In genomic region chr11:59812220-59812619, GRCh38 we compare ENCODE assay signal across 36 cellular contexts. TPM values are rescaled to one million over a fixed set of nuclear protein-coding genes. Genes with fewer than 3 reads are reported as not detected.
"Had no signal": no experiment of that assay in that cellular context is flagged by ENCODE, and none has a peak within 500 bp of the region (broad histone marks: within the 10 kb centered on the region; RNA-seq: fewer than 3 reads in every experiment).

No MANE protein-coding gene starts in this region.

- H3K27me3 ChIP-seq: adrenal gland, MG63, SJCRH30 had no signal

- H3K27ac Mint-ChIP-seq: activated CD4-positive, alpha-beta T cell treated with anti-CD3 and anti-CD28 coated beads, Interleukin-2, amount 10 ng/mL, durations not matched to agents 24 days and 14 days; activated CD8-positive, alpha-beta T cell treated with anti-CD3 and anti-CD28 coated beads for 36 hours; activated naive CD4-positive, alpha-beta T cell treated with anti-CD3 and anti-CD28 coated beads, Interleukin-2, amount 10 ng/mL, durations not matched to agents 7 days and 5 days; activated T-helper 2 cell treated with anti-CD3 and anti-CD28 coated beads, Interferon-gamma antibody, Interleukin-2, Interleukin-4, amounts not matched to agents 10 μg/mL and 5 μg/mL and 100 μg/mL, durations not matched to agents 14 hours and 24 hours and 36 hours; brain had no signal

- H3K9me3 Mint-ChIP-seq: activated CD8-positive, alpha-beta T cell treated with anti-CD3 and anti-CD28 coated beads for 36 hours; activated T-helper 2 cell treated with anti-CD3 and anti-CD28 coated beads, Interferon-gamma antibody, Interleukin-2, Interleukin-4, amounts not matched to agents 10 μg/mL and 5 μg/mL and 100 μg/mL, durations not matched to agents 14 hours and 24 hours and 36 hours; brain had no signal

- H3K27me3 Mint-ChIP-seq: activated CD4-positive, alpha-beta T cell treated with anti-CD3 and anti-CD28 coated beads, Interleukin-2, amount 10 ng/mL, durations not matched to agents 24 days and 14 days; activated CD8-positive, alpha-beta T cell treated with anti-CD3 and anti-CD28 coated beads for 36 hours; activated naive CD4-positive, alpha-beta T cell treated with anti-CD3 and anti-CD28 coated beads, Interleukin-2, amount 10 ng/mL, durations not matched to agents 7 days and 5 days had no signal

- ATAC-seq: activated CD8-positive, alpha-beta T cell treated with anti-CD3 and anti-CD28 coated beads for 36 hours; activated T-cell treated with anti-CD3 and anti-CD28 coated beads, Interleukin-2, amount 50 U/mL, for 72 hours; Panc1 had no signal

- DNase-seq: activated CD4-positive, alpha-beta T cell treated with anti-CD3 and anti-CD28 coated beads, Interleukin-2, amount 10 ng/mL, durations not matched to agents 24 days and 14 days; activated CD4-positive, alpha-beta T cell treated with anti-CD3 and anti-CD28 coated beads, Interleukin-2, amount 50 U/mL, for 4 hours; activated CD8-positive, alpha-beta T cell treated with anti-CD3 and anti-CD28 coated beads for 36 hours; activated gamma-delta T cell treated with Interleukin-2 at 50 U/mL for 16 hours; activated naive CD4-positive, alpha-beta T cell treated with anti-CD3 and anti-CD28 coated beads, Interleukin-2, amount 10 ng/mL, durations not matched to agents 7 days and 5 days; activated T-cell treated with anti-CD3 and anti-CD28 coated beads, Interleukin-2, amount 50 U/mL, for 1 hour; activated T-cell treated with anti-CD3 and anti-CD28 coated beads, Interleukin-2, amount 50 U/mL, for 72 hours; adrenal gland; central memory CD4-positive, alpha-beta T cell; Kasumi-1; KG1; MG63; NCI-H1048; NCI-H1105 treated with DMSO at 0.1 percent for 48 hours; NCI-H1436; NCI-H1694; NCI-H1930; NCI-H2081 treated with DMSO at 0.1 percent for 48 hours; NCI-H226; NCI-H446 treated with DMSO at 0.1 percent for 48 hours; NCI-H524; NCI-H69; NCI-H82; SHP77; SJCRH30; T1000 had no signal

- H3K4me3 ChIP-seq: adrenal gland, MG63, SJCRH30, SK-N-MC had no signal

- H3K27ac ChIP-seq: adrenal gland, SJCRH30, SK-N-MC had no signal

- FAIRE-seq: astrocyte, bronchial epithelial cell had no signal

- H3K9me3 ChIP-seq: adrenal gland, MG63, SJCRH30 had no signal

RNA-seq across cellular contexts. Expression of gene CBLIF, which starts 33.1 kb away (rescaled TPM):
- total RNA-seq: activated CD4-positive, alpha-beta T cell treated with anti-CD3 and anti-CD28 coated beads, Interleukin-2, amount 10 ng/mL, durations not matched to agents 24 days and 14 days; activated CD8-positive, alpha-beta memory T cell treated with anti-CD3 and anti-CD28 coated beads for 36 hours; activated CD8-positive, alpha-beta T cell treated with anti-CD3 and anti-CD28 coated beads for 36 hours; activated T-cell treated with anti-CD3 and anti-CD28 coated beads, Interleukin-2, amount 50 U/mL, for 72 hours; activated T-helper 2 cell treated with anti-CD3 and anti-CD28 coated beads, Interferon-gamma antibody, Interleukin-2, Interleukin-4, amounts not matched to agents 10 μg/mL and 5 μg/mL and 100 μg/mL, durations not matched to agents 14 hours and 24 hours and 36 hours; adrenal gland; astrocyte; bronchial epithelial cell; RPMI7951; SJCRH30; T-helper 1 cell treated with Interleukin-12 subunit alpha and Interleukin-12 subunit beta and Interleukin-4 antibody, amounts not matched to agents 30 ng/mL and 1 ng/mL, for 36 hours; T-helper 2 cell treated with Interferon-gamma antibody and Interleukin-4, amounts not matched to agents 100 ng/mL and 5 ng/mL, for 36 hours had no signal
- polyA plus RNA-seq: adrenal gland had no signal

RNA-seq across cellular contexts. Expression of gene TCN1, which starts 54.1 kb away (rescaled TPM):
- total RNA-seq: activated CD4-positive, alpha-beta T cell treated with anti-CD3 and anti-CD28 coated beads, Interleukin-2, amount 10 ng/mL, durations not matched to agents 24 days and 14 days; activated CD8-positive, alpha-beta memory T cell treated with anti-CD3 and anti-CD28 coated beads for 36 hours; activated CD8-positive, alpha-beta T cell treated with anti-CD3 and anti-CD28 coated beads for 36 hours; activated T-cell treated with anti-CD3 and anti-CD28 coated beads, Interleukin-2, amount 50 U/mL, for 72 hours; RPMI7951; SJCRH30; T-helper 1 cell treated with Interleukin-12 subunit alpha and Interleukin-12 subunit beta and Interleukin-4 antibody, amounts not matched to agents 30 ng/mL and 1 ng/mL, for 36 hours; T-helper 2 cell treated with Interferon-gamma antibody and Interleukin-4, amounts not matched to agents 100 ng/mL and 5 ng/mL, for 36 hours had no signal
- polyA plus RNA-seq: adrenal gland had no signal
